In the genomic region with DNA sequence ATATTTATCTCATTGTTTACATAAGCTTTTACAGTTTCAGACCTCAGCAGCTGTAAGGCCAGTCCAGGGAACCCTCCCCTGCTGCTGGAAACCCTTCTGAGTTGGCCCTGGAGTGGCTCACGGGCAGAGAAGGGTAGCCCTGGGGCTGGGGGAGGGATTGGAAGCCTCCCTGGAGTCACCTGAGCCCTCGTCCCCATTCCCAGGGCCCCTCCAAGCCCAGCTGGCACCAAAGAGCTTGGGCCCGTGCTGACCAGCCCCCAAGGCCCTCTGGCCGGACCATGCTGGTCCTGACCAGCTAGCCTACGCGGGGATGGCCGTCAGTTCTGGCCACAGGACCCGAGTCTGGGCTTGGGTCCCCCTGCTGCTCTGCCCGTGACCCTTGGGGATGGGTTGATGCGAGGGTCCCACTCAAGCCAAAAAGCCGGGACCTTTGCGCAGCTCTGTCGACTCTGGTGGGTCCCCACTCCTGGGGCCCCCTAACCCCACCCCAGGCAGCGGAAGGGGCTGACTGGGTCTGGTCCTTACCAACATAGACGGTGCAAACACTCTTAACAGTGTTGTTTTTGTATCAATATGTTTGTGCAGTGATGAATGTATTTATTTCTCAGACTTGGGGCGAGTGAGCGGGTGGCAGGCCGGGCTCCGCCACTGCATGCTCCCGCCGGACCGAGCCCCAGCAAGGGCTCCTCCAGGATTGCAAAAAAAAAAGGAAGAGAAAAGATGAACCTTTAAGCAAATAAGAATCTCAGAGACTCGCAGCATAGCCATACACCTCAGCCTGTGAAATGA, we compare ENCODE assay signal across 18 cellular contexts. TPM values are rescaled to one million over a fixed set of nuclear protein-coding genes. Genes with fewer than 3 reads are reported as not detected.
A peak's percentile ranks its signal among the peaks of the same experiment; 100 is the strongest.
DNase-seq lines count a peak whose midpoint lies in the region; TF ChIP-seq lines count a peak whose summit lies in the region.
"Had no signal": no experiment of that assay in that cellular context is flagged by ENCODE, and none has a peak within 500 bp of the region (broad histone marks: within the 10 kb centered on the region; RNA-seq: fewer than 3 reads in every experiment).

No MANE protein-coding gene starts in this region.

- no peak for TF ChIP-seq CTCF in lower leg skin (IDR thresholded peaks at IDR 0.05)
- no peak for TF ChIP-seq CTCF in sigmoid colon (IDR thresholded peaks at IDR 0.05)

- DNase-seq in activated CD4-positive, alpha-beta memory T cell treated with anti-CD3 and anti-CD28 coated beads, Interleukin-2, amount 10 ng/mL, durations not matched to agents 7 days and 5 days, result peak; percentile 10
- DNase-seq in activated CD4-positive, alpha-beta memory T cell treated with anti-CD3 and anti-CD28 coated beads for 36 hours, result no peak
- DNase-seq in activated CD8-positive, alpha-beta memory T cell treated with anti-CD3 and anti-CD28 coated beads, Interleukin-2, amount 50 U/mL, for 4 hours, result peak; percentile 13
- DNase-seq in lower leg skin (ENCODE audit: low spot score in 2 of 2) (peak; percentile 4 to 70), sigmoid colon (peak; percentile 48), NCI-H446 (lab: John Stamatoyannopoulos, UW) (no peak), NCI-H526 (lab: John Stamatoyannopoulos, UW) (no peak)
- no peak for DNase-seq in activated naive CD8-positive, alpha-beta T cell treated with anti-CD3 and anti-CD28 coated beads for 36 hours
- DNase-seq: activated naive CD4-positive, alpha-beta T cell; brain microvascular endothelial cell; CD4-positive, alpha-beta memory T cell; KG1; NCI-H2227 treated with DMSO at 0.1 percent for 48 hours; stimulated activated CD4-positive, alpha-beta T cell treated with anti-CD3 and anti-CD28 coated beads, Interleukin-4, amount 100 ng/mL, for 24 hours; transverse colon had no signal

- no peaks in the 10 kb centered on the region for H3K4me1 ChIP-seq in sigmoid colon
- H3K4me1 ChIP-seq: transverse colon had no signal

- no peaks in the 10 kb centered on the region for H3K36me3 Mint-ChIP-seq in activated CD4-positive, alpha-beta memory T cell treated with anti-CD3 and anti-CD28 coated beads, Interleukin-2, amount 10 ng/mL, durations not matched to agents 7 days and 5 days (ENCODE audit: low read depth)
- H3K36me3 Mint-ChIP-seq in activated CD4-positive, alpha-beta memory T cell treated with anti-CD3 and anti-CD28 coated beads for 36 hours, result peaks cover 4% of the 10 kb centered on the region
- H3K36me3 Mint-ChIP-seq in activated naive CD8-positive, alpha-beta T cell treated with anti-CD3 and anti-CD28 coated beads for 36 hours, result no peaks in the 10 kb centered on the region

- intact Hi-C loops in activated CD4-positive, alpha-beta memory T cell treated with anti-CD3 and anti-CD28 coated beads for 36 hours (cut with micrococcal nuclease), result no loop called here
- intact Hi-C loops in lower leg skin (cut with DNase I; ENCODE audit: low total_unique reads), result no loop called here
- intact Hi-C loops in sigmoid colon (cut with DNase I), result no loop called here

- POLR2A ChIA-PET in activated CD4-positive, alpha-beta memory T cell treated with anti-CD3 and anti-CD28 coated beads, Interleukin-2, amount 10 ng/mL, durations not matched to agents 7 days and 5 days (lab: Charles Lee), result no interaction called here
- POLR2A ChIA-PET in activated CD4-positive, alpha-beta memory T cell treated with anti-CD3 and anti-CD28 coated beads for 36 hours (lab: Charles Lee), result no interaction called here

- H3K36me3 ChIP-seq in sigmoid colon, result peaks cover 15 to 22% (median 21%) of the 10 kb centered on the region in 4 donors

- no peak overlapping the region for H3K27ac Mint-ChIP-seq in activated CD4-positive, alpha-beta memory T cell treated with anti-CD3 and anti-CD28 coated beads, Interleukin-2, amount 10 ng/mL, durations not matched to agents 7 days and 5 days
- H3K27ac Mint-ChIP-seq in activated CD4-positive, alpha-beta memory T cell treated with anti-CD3 and anti-CD28 coated beads for 36 hours, result no peak overlapping the region
- H3K27ac Mint-ChIP-seq in activated naive CD8-positive, alpha-beta T cell treated with anti-CD3 and anti-CD28 coated beads for 36 hours, result no peak overlapping the region

- CTCF ChIA-PET in activated CD4-positive, alpha-beta memory T cell treated with anti-CD3 and anti-CD28 coated beads, Interleukin-2, amount 10 ng/mL, durations not matched to agents 7 days and 5 days (lab: Charles Lee), result no interaction called here
- CTCF ChIA-PET in activated CD4-positive, alpha-beta memory T cell treated with anti-CD3 and anti-CD28 coated beads for 36 hours (lab: Charles Lee), result no interaction called here

- 88 to 89% methylated on average over 18 to 22 of the region's 23 CpGs for WGBS in lower leg skin, 2 donors
- WGBS in sigmoid colon, 2 donors, result 92 to 94% methylated on average over 23 of the region's 23 CpGs

- H3K27me3 Mint-ChIP-seq in activated CD4-positive, alpha-beta memory T cell treated with anti-CD3 and anti-CD28 coated beads, Interleukin-2, amount 10 ng/mL, durations not matched to agents 7 days and 5 days, result no peaks in the 10 kb centered on the region
- no peaks in the 10 kb centered on the region for H3K27me3 Mint-ChIP-seq in activated CD4-positive, alpha-beta memory T cell treated with anti-CD3 and anti-CD28 coated beads for 36 hours
- H3K27me3 Mint-ChIP-seq in activated naive CD8-positive, alpha-beta T cell treated with anti-CD3 and anti-CD28 coated beads for 36 hours, result no peaks in the 10 kb centered on the region
- H3K27me3 Mint-ChIP-seq: CD4-positive, alpha-beta memory T cell had no signal

- no peak for TF ChIP-seq EP300 in sigmoid colon (IDR thresholded peaks at IDR 0.05)

- no peak overlapping the region for H3K27ac ChIP-seq in sigmoid colon
- H3K27ac ChIP-seq: brain microvascular endothelial cell, SJCRH30, transverse colon had no signal

- no peak overlapping the region for H3K4me3 ChIP-seq in lower leg skin (ENCODE audit: low read depth, poor library complexity, severe bottlenecking)
- no peak overlapping the region for H3K4me3 ChIP-seq in sigmoid colon
- H3K4me3 ChIP-seq: lung, SJCRH30, transverse colon had no signal

- no peaks in the 10 kb centered on the region for H3K9me3 Mint-ChIP-seq in activated CD4-positive, alpha-beta memory T cell treated with anti-CD3 and anti-CD28 coated beads, Interleukin-2, amount 10 ng/mL, durations not matched to agents 7 days and 5 days
- H3K9me3 Mint-ChIP-seq in activated CD4-positive, alpha-beta memory T cell treated with anti-CD3 and anti-CD28 coated beads for 36 hours, result no peaks in the 10 kb centered on the region
- H3K9me3 Mint-ChIP-seq in activated naive CD8-positive, alpha-beta T cell treated with anti-CD3 and anti-CD28 coated beads for 36 hours, result no peaks in the 10 kb centered on the region
- H3K9me3 Mint-ChIP-seq: nephron had no signal

- no peaks in the 10 kb centered on the region for H3K27me3 ChIP-seq in sigmoid colon
- H3K27me3 ChIP-seq: brain microvascular endothelial cell, SJCRH30, transverse colon had no signal

- H3K4me3 Mint-ChIP-seq in activated CD4-positive, alpha-beta memory T cell treated with anti-CD3 and anti-CD28 coated beads, Interleukin-2, amount 10 ng/mL, durations not matched to agents 7 days and 5 days, result no peak overlapping the region
- no peak overlapping the region for H3K4me3 Mint-ChIP-seq in activated CD4-positive, alpha-beta memory T cell treated with anti-CD3 and anti-CD28 coated beads for 36 hours
- no peak overlapping the region for H3K4me3 Mint-ChIP-seq in activated naive CD8-positive, alpha-beta T cell treated with anti-CD3 and anti-CD28 coated beads for 36 hours
- H3K4me3 Mint-ChIP-seq: CD4-positive, alpha-beta memory T cell; nephron had no signal

- no peaks in the 10 kb centered on the region for H3K4me1 Mint-ChIP-seq in activated CD4-positive, alpha-beta memory T cell treated with anti-CD3 and anti-CD28 coated beads, Interleukin-2, amount 10 ng/mL, durations not matched to agents 7 days and 5 days
- no peaks in the 10 kb centered on the region for H3K4me1 Mint-ChIP-seq in activated CD4-positive, alpha-beta memory T cell treated with anti-CD3 and anti-CD28 coated beads for 36 hours (ENCODE audit: low read depth)
- no peaks in the 10 kb centered on the region for H3K4me1 Mint-ChIP-seq in activated naive CD8-positive, alpha-beta T cell treated with anti-CD3 and anti-CD28 coated beads for 36 hours
- H3K4me1 Mint-ChIP-seq: nephron had no signal

- H3K9me3 ChIP-seq in sigmoid colon, result no peaks in the 10 kb centered on the region
- H3K9me3 ChIP-seq: SJCRH30, transverse colon had no signal

- no peak for TF ChIP-seq POLR2A in lower leg skin (IDR thresholded peaks at IDR 0.05)
- no peak for TF ChIP-seq POLR2A in sigmoid colon (IDR thresholded peaks at IDR 0.05)

RNA-seq across cellular contexts. Expression of gene TMEM191C, which starts 17.5 kb away (rescaled TPM):
- 1 to 10 TPM in 1 of 2 experiments, under 1 TPM in 1; 0.48 to 1.4 TPM for total RNA-seq in activated CD4-positive, alpha-beta memory T cell treated with anti-CD3 and anti-CD28 coated beads, Interleukin-2, amount 10 ng/mL, durations not matched to agents 7 days and 5 days
- total RNA-seq in activated CD4-positive, alpha-beta memory T cell treated with anti-CD3 and anti-CD28 coated beads for 36 hours, result 1 to 10 TPM in 1 of 2 experiments, under 1 TPM in 1; 0.78 to 1.4 TPM
- 1 to 10 TPM in 3 of 4 donors, under 1 TPM in 1; 0.13 to 4.0 (median 1.5) TPM for total RNA-seq in lower leg skin
- 1 to 10 TPM in 1 of 4 donors, under 1 TPM in 3; 0.27 to 6.3 (median 0.77) TPM for total RNA-seq in sigmoid colon
- 10 to 100 TPM in 1 of 3 donors, 1 to 10 TPM in 2; 2.0 to 10.2 (median 5.3) TPM for polyA plus RNA-seq in sigmoid colon
- 1 to 10 TPM; 1.3 TPM for total RNA-seq in activated naive CD8-positive, alpha-beta T cell treated with anti-CD3 and anti-CD28 coated beads for 36 hours

RNA-seq across cellular contexts. Expression of gene HIC2, which starts 32.6 kb away (rescaled TPM):
- 1 to 10 TPM; 3.9 to 4.0 TPM for total RNA-seq in activated CD4-positive, alpha-beta memory T cell treated with anti-CD3 and anti-CD28 coated beads, Interleukin-2, amount 10 ng/mL, durations not matched to agents 7 days and 5 days
- total RNA-seq in activated CD4-positive, alpha-beta memory T cell treated with anti-CD3 and anti-CD28 coated beads for 36 hours, result 1 to 10 TPM; 3.6 to 3.7 TPM
- total RNA-seq in lower leg skin (1 to 10 TPM; 3.8 to 6.6 (median 5.0) TPM), sigmoid colon (1 to 10 TPM; 2.1 to 4.2 (median 2.7) TPM)
- polyA plus RNA-seq in sigmoid colon, result 1 to 10 TPM; 1.2 to 3.5 (median 1.4) TPM
- 1 to 10 TPM; 5.4 to 5.8 TPM for total RNA-seq in activated naive CD8-positive, alpha-beta T cell treated with anti-CD3 and anti-CD28 coated beads for 36 hours

Comparison
In these comparisons a context has a peak if more than half of its experiments do, and no peak if none do; other contexts are left out.
1. DNase-seq: peak in activated CD4-positive, alpha-beta memory T cell treated with anti-CD3 and anti-CD28 coated beads, Interleukin-2, amount 10 ng/mL, durations not matched to agents 7 days and 5 days (single experiment), activated CD8-positive, alpha-beta memory T cell treated with anti-CD3 and anti-CD28 coated beads, Interleukin-2, amount 50 U/mL, for 4 hours (single experiment), lower leg skin (2 of 2) and sigmoid colon (single experiment); none in activated CD4-positive, alpha-beta memory T cell treated with anti-CD3 and anti-CD28 coated beads for 36 hours (single experiment), NCI-H446 (0 of 2), activated naive CD8-positive, alpha-beta T cell treated with anti-CD3 and anti-CD28 coated beads for 36 hours (single experiment) and NCI-H526 (0 of 2).